12 cellular contexts compared by ENCODE assay signal in genomic region chr7:47539398-47540052, GRCh38. TPM values are rescaled to one million over a fixed set of nuclear protein-coding genes. Genes with fewer than 3 reads are reported as not detected.
DNase-seq lines count a peak whose midpoint lies in the region; ATAC-seq and TF ChIP-seq lines count a peak whose summit lies in the region.
"Had no signal": no experiment of that assay in that cellular context is flagged by ENCODE, and none has a peak within 500 bp of the region (broad histone marks: within the 10 kb centered on the region; RNA-seq: fewer than 3 reads in every experiment).

No MANE protein-coding gene starts in this region.

- WGBS in mesendoderm (ENCODE audit: extremely low coverage, insufficient coverage, low lambda C conversion rate): no CpG with 5 or more reads among the region's 9 CpGs

- H3K4ac ChIP-seq in mesendoderm (ENCODE audit: low read depth, low read length): peak overlapping the region; percentile 56

- no peak overlapping the region for H3K23ac ChIP-seq in mesendoderm (ENCODE audit: low read length)

- H3K56ac ChIP-seq in mesendoderm (ENCODE audit: low read length): peak overlapping the region; percentile 54

- no peak for ATAC-seq in GM21528 (IDR thresholded peaks at IDR 0.05; ENCODE audit: low FRiP score, unreplicated experiment)

- DNase-seq in HK-2 (ENCODE audit: unreplicated experiment): peak; percentile 83
- no peak for DNase-seq in mesendoderm
- DNase-seq in type B pancreatic cell (ENCODE audit: extremely low spot score, unreplicated experiment): no peak
- no peak for DNase-seq in stimulated activated CD4-positive, alpha-beta T cell treated with anti-CD3 and anti-CD28 coated beads, Interleukin-4, amount 100 ng/mL, for 24 hours
- DNase-seq in anterior cingulate cortex (lab: John Stamatoyannopoulos, UW): no peak
- no peak for DNase-seq in stimulated activated naive CD4-positive, alpha-beta T cell treated with Interleukin-2 at 50 U/mL for 16 hours (lab: John Stamatoyannopoulos, UW)
- DNase-seq: activated naive CD4-positive, alpha-beta T cell treated with anti-CD3 and anti-CD28 coated beads, Interleukin-2, amount 50 U/mL, for 16 hours; NCI-H1436; NCI-H526 treated with DMSO at 0.1 percent for 48 hours; sigmoid colon had no signal

- no peak overlapping the region for H3K9ac ChIP-seq in mesendoderm (ENCODE audit: low read length)

- H4K5ac ChIP-seq in mesendoderm (ENCODE audit: low read length): no peak overlapping the region

- H3K4me3 ChIP-seq in mesendoderm (ENCODE audit: low read length): no peak overlapping the region
- H3K4me3 ChIP-seq: sigmoid colon had no signal

- H3K27ac ChIP-seq in mesendoderm (ENCODE audit: low read depth, low read length): no peak overlapping the region
- H3K27ac ChIP-seq: sigmoid colon had no signal

- no peaks in the 10 kb centered on the region for H3K36me3 Mint-ChIP-seq in brain
- peaks cover 4% of the 10 kb centered on the region for H3K36me3 Mint-ChIP-seq in type B pancreatic cell

- no peaks in the 10 kb centered on the region for H3K27me3 ChIP-seq in mesendoderm (ENCODE audit: insufficient read depth, low read length, poor library complexity)
- H3K27me3 ChIP-seq: sigmoid colon had no signal

- peaks cover 48% of the 10 kb centered on the region for H3K4me1 Mint-ChIP-seq in brain
- peaks cover 68% of the 10 kb centered on the region for H3K4me1 Mint-ChIP-seq in type B pancreatic cell (ENCODE audit: unreplicated experiment)

- no peaks in the 10 kb centered on the region for H3K79me2 ChIP-seq in mesendoderm (ENCODE audit: control insufficient read depth, insufficient read depth, low read length)

- H3K9me3 Mint-ChIP-seq in brain (peaks cover 0 to 2% (median 2%) of the 10 kb centered on the region in 5 experiments), type B pancreatic cell (no peaks in the 10 kb centered on the region)

- H3K36me3 ChIP-seq in mesendoderm (ENCODE audit: control insufficient read depth, insufficient read depth, low read length): no peaks in the 10 kb centered on the region
- H3K36me3 ChIP-seq: sigmoid colon had no signal

- H4K8ac ChIP-seq in mesendoderm (ENCODE audit: low read depth, low read length): no peak overlapping the region

- H2BK15ac ChIP-seq in mesendoderm (replicated peaks; ENCODE audit: low read depth): no peak overlapping the region

- peaks cover 21% of the 10 kb centered on the region for H3K27me3 Mint-ChIP-seq in brain
- peaks cover 10% of the 10 kb centered on the region for H3K27me3 Mint-ChIP-seq in type B pancreatic cell

- H3K27ac Mint-ChIP-seq in brain: peak overlapping the region in 3 of 5 experiments; percentile 48 to 68 (median 50)
- peak overlapping the region; percentile 30 for H3K27ac Mint-ChIP-seq in type B pancreatic cell

- H2BK120ac ChIP-seq in mesendoderm (ENCODE audit: low read depth, low read length): no peak overlapping the region

- H3K18ac ChIP-seq in mesendoderm (ENCODE audit: low read length): no peak overlapping the region

- H3K4me1 ChIP-seq in mesendoderm (ENCODE audit: control insufficient read depth, low read depth, low read length): peaks cover 22% of the 10 kb centered on the region

- H3K79me1 ChIP-seq in mesendoderm (ENCODE audit: low read length): peaks cover 2% of the 10 kb centered on the region

- TF ChIP-seq CTCF in brain (conservative IDR thresholded peaks at IDR 0.05) (no peak), type B pancreatic cell (conservative IDR thresholded peaks at IDR 0.05) (no peak)

- H2BK5ac ChIP-seq in mesendoderm (ENCODE audit: low read length): peak overlapping the region; percentile 7

- peak overlapping the region; percentile 61 for H2AK5ac ChIP-seq in mesendoderm (ENCODE audit: low read length)

- H3K4me3 Mint-ChIP-seq in brain: peak overlapping the region in 1 of 5 experiments; percentile 53
- peak overlapping the region; percentile 75 for H3K4me3 Mint-ChIP-seq in type B pancreatic cell

- no peak overlapping the region for H3K4me2 ChIP-seq in mesendoderm (ENCODE audit: low read length)

RNA-seq across cellular contexts. Expression of gene TNS3, which starts 42.4 kb away (rescaled TPM):
- polyA plus RNA-seq in brain (ENCODE audit: insufficient read depth, low read depth, low replicate concordance): 28.1 TPM
- 7.2 TPM for polyA plus RNA-seq in mesendoderm (2013, experiment 1 of 2)
- polyA plus RNA-seq in mesendoderm (2013, experiment 2 of 2): 7.8 TPM
- 48.8 and 138 TPM in 2 replicates for total RNA-seq in type B pancreatic cell (ENCODE audit: low replicate concordance)
